In genomic region chr11:27362032-27362431, GRCh38 we compare ENCODE assay signal across 9 cellular contexts. TPM values are rescaled to one million over a fixed set of nuclear protein-coding genes. Genes with fewer than 3 reads are reported as not detected.
DNase-seq lines count a peak whose midpoint lies in the region; ATAC-seq and TF ChIP-seq lines count a peak whose summit lies in the region.
"Had no signal": no experiment of that assay in that cellular context is flagged by ENCODE, and none has a peak within 500 bp of the region (broad histone marks: within the 10 kb centered on the region; RNA-seq: fewer than 3 reads in every experiment).

No MANE protein-coding gene starts in this region.

- H3K27ac Mint-ChIP-seq in activated CD8-positive, alpha-beta memory T cell treated with anti-CD3 and anti-CD28 coated beads, Interleukin-2, amount 10 ng/mL, durations not matched to agents 7 days and 5 days: no peak overlapping the region
- peak overlapping the region; percentile 90 for H3K27ac Mint-ChIP-seq in stimulated activated effector memory CD8-positive, alpha-beta T cell treated with anti-CD3 and anti-CD28 coated beads, Interleukin-12 subunit alpha, Interleukin-12 subunit beta, amount 100 ng/mL, for 72 hours

- TF ChIP-seq CTCF in epithelial cell of esophagus (IDR thresholded peaks at IDR 0.05; ENCODE audit: insufficient read depth, low read depth, low read length, missing control alignments): no peak

- H3K4me3 Mint-ChIP-seq in activated CD8-positive, alpha-beta memory T cell treated with anti-CD3 and anti-CD28 coated beads, Interleukin-2, amount 10 ng/mL, durations not matched to agents 7 days and 5 days: peak overlapping the region; percentile 98
- H3K4me3 Mint-ChIP-seq in stimulated activated effector memory CD8-positive, alpha-beta T cell treated with anti-CD3 and anti-CD28 coated beads, Interleukin-12 subunit alpha, Interleukin-12 subunit beta, amount 100 ng/mL, for 72 hours: peak overlapping the region; percentile 88

- peak overlapping the region; percentile 91 for H3K4me3 ChIP-seq in SK-N-MC
- H3K4me3 ChIP-seq in epithelial cell of esophagus (ENCODE audit: low read length): peak overlapping the region; percentile 71

- no peaks in the 10 kb centered on the region for H3K9me3 ChIP-seq in SK-N-MC (ENCODE audit: low read depth, low read length)

- no peak for DNase-seq in activated CD8-positive, alpha-beta memory T cell treated with anti-CD3 and anti-CD28 coated beads, Interleukin-2, amount 10 ng/mL, durations not matched to agents 7 days and 5 days
- no peak for DNase-seq in activated CD8-positive, alpha-beta memory T cell treated with anti-CD3 and anti-CD28 coated beads for 24 hours
- DNase-seq in SK-N-MC (ENCODE audit: low read depth, low spot score): no peak
- DNase-seq in epithelial cell of esophagus (ENCODE audit: low read depth): no peak
- DNase-seq in stimulated activated effector memory CD8-positive, alpha-beta T cell treated with anti-CD3 and anti-CD28 coated beads, Interleukin-12 subunit alpha, Interleukin-12 subunit beta, amount 100 ng/mL, for 72 hours (ENCODE audit: low spot score in 2 of 2): no peak
- no peak for DNase-seq in middle frontal gyrus (ENCODE audit: extremely low spot score, low spot score)
- DNase-seq in HuH-7 (ENCODE audit: low spot score): no peak
- DNase-seq: amniotic stem cell had no signal

- no peak overlapping the region for H3K27ac ChIP-seq in SK-N-MC

- CTCF ChIA-PET in activated CD8-positive, alpha-beta memory T cell treated with anti-CD3 and anti-CD28 coated beads, Interleukin-2, amount 10 ng/mL, durations not matched to agents 7 days and 5 days (lab: Charles Lee): no interaction called here

- peaks cover 39% of the 10 kb centered on the region for H3K4me1 Mint-ChIP-seq in activated CD8-positive, alpha-beta memory T cell treated with anti-CD3 and anti-CD28 coated beads, Interleukin-2, amount 10 ng/mL, durations not matched to agents 7 days and 5 days
- H3K4me1 Mint-ChIP-seq in stimulated activated effector memory CD8-positive, alpha-beta T cell treated with anti-CD3 and anti-CD28 coated beads, Interleukin-12 subunit alpha, Interleukin-12 subunit beta, amount 100 ng/mL, for 72 hours: peaks cover 38% of the 10 kb centered on the region

- H3K27me3 Mint-ChIP-seq in activated CD8-positive, alpha-beta memory T cell treated with anti-CD3 and anti-CD28 coated beads, Interleukin-2, amount 10 ng/mL, durations not matched to agents 7 days and 5 days: no peaks in the 10 kb centered on the region

- no peaks in the 10 kb centered on the region for H3K9me3 Mint-ChIP-seq in activated CD8-positive, alpha-beta memory T cell treated with anti-CD3 and anti-CD28 coated beads, Interleukin-2, amount 10 ng/mL, durations not matched to agents 7 days and 5 days (ENCODE audit: low read depth)
- no peaks in the 10 kb centered on the region for H3K9me3 Mint-ChIP-seq in stimulated activated effector memory CD8-positive, alpha-beta T cell treated with anti-CD3 and anti-CD28 coated beads, Interleukin-12 subunit alpha, Interleukin-12 subunit beta, amount 100 ng/mL, for 72 hours

- H3K36me3 Mint-ChIP-seq in activated CD8-positive, alpha-beta memory T cell treated with anti-CD3 and anti-CD28 coated beads, Interleukin-2, amount 10 ng/mL, durations not matched to agents 7 days and 5 days: peaks cover 3% of the 10 kb centered on the region
- no peaks in the 10 kb centered on the region for H3K36me3 Mint-ChIP-seq in stimulated activated effector memory CD8-positive, alpha-beta T cell treated with anti-CD3 and anti-CD28 coated beads, Interleukin-12 subunit alpha, Interleukin-12 subunit beta, amount 100 ng/mL, for 72 hours

- ATAC-seq in activated CD8-positive, alpha-beta memory T cell treated with anti-CD3 and anti-CD28 coated beads, Interleukin-2, amount 10 ng/mL, durations not matched to agents 7 days and 5 days: no peak
- ATAC-seq in stimulated activated effector memory CD8-positive, alpha-beta T cell treated with anti-CD3 and anti-CD28 coated beads, Interleukin-12 subunit alpha, Interleukin-12 subunit beta, amount 100 ng/mL, for 72 hours: no peak
- ATAC-seq in HG02610 (IDR thresholded peaks at IDR 0.05; ENCODE audit: unreplicated experiment): no peak

- peak overlapping the region; percentile 86 for H3K9ac ChIP-seq in SK-N-MC (ENCODE audit: insufficient read length)

- peaks cover 6% of the 10 kb centered on the region; the same call in 1 of the 2 replicates for H3K36me3 ChIP-seq in SK-N-MC (ENCODE audit: insufficient read depth, low read length)

RNA-seq across cellular contexts. Expression of gene CCDC34, which starts 1.0 kb away (rescaled TPM):
- total RNA-seq in activated CD8-positive, alpha-beta memory T cell treated with anti-CD3 and anti-CD28 coated beads, Interleukin-2, amount 10 ng/mL, durations not matched to agents 7 days and 5 days: 10 to 100 TPM; 17.8 to 19.2 TPM
